In the genomic region with DNA sequence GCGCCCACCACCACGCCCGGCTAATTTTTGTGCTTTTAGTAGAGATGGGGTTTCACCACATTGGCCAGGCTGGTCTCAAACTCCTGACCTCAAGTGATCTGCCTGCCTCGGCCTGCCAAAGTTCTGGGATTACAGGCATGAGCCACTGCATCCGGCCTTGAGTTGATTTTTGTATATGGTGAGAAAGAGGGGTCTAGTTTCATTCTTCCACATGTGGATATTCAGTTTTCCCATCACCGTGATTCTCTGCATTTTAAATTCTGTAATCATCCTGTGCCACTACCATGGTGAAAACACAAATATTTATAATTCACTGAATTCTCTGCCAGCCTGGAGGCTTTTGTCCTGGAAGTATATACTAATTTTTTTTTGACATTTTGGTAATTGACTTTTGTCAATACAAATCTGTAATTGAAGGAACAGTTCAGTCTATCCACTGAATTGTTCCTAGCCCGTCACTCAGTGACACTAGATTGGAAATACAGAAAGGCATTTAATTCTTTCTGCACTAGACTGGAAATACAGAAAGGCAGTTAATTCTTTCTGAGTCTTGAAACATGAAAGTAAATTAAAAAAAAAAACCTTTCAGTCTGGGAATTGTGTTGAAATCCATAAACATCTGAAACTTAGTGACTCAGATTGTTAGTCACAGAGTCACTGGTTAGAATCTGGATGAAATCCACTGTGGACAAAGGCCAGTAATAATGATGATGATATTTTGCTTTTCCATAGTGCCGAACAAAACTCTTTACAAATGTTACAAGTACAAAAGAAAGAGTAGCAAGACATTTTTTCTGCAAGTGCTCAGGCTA, we compare ENCODE assay signal across 9 cellular contexts. TPM values are rescaled to one million over a fixed set of nuclear protein-coding genes. Genes with fewer than 3 reads are reported as not detected.
A peak's percentile ranks its signal among the peaks of the same experiment; 100 is the strongest.
DNase-seq lines count a peak whose midpoint lies in the region; ATAC-seq, FAIRE-seq and TF ChIP-seq lines count a peak whose summit lies in the region.
"Had no signal": no experiment of that assay in that cellular context is flagged by ENCODE, and none has a peak within 500 bp of the region (broad histone marks: within the 10 kb centered on the region; RNA-seq: fewer than 3 reads in every experiment).

No MANE protein-coding gene starts in this region.

- TF ChIP-seq POLR2A in transverse colon (IDR thresholded peaks at IDR 0.05), result no peak

- no peak for TF ChIP-seq CTCF in lung (IDR thresholded peaks at IDR 0.05; ENCODE audit: control extremely low read depth, extremely low read depth)
- TF ChIP-seq CTCF in transverse colon (IDR thresholded peaks at IDR 0.05), result no peak

- 76% methylated on average over 8 of the region's 8 CpGs for WGBS in lung, 2 donors
- 29 to 69% methylated on average over 2 to 8 of the region's 8 CpGs for WGBS in transverse colon (ENCODE audit: low coverage in 1 of 2), 2 donors
- 68 to 88% (median 79%) methylated on average over 8 of the region's 8 CpGs for WGBS in small intestine, 3 donors

- FAIRE-seq in small intestine (lab: Jason Lieb, UNC), result no peak

- H3K36me3 ChIP-seq in lung (ENCODE audit: control insufficient read depth in 2 of 2, insufficient read depth in 2 of 2, low read length in 2 of 2) (no peaks in the 10 kb centered on the region), transverse colon (no peaks in the 10 kb centered on the region), small intestine (ENCODE audit: control insufficient read depth in 2 of 2, insufficient read depth in 2 of 2, low read length in 2 of 2) (no peaks in the 10 kb centered on the region)

- TF ChIP-seq EP300 in transverse colon (IDR thresholded peaks at IDR 0.05; ENCODE audit: low read depth), result no peak

- in situ Hi-C loops in transverse colon (cut with MboI; ENCODE audit: low pct_ligation_motif_present in 1 of 4, low pct_unique_long_range_greater_than_20kb in 1 of 4, low sequenced_read_pairs in 3 of 4), result loop anchor here in 1 of 4 donors (25.0 kb wide), 1 partner anchor 321 kb away; no protein-coding TSS in a partner anchor

- H3K27me3 ChIP-seq in lung (ENCODE audit: control insufficient read depth, insufficient read depth) (no peaks in the 10 kb centered on the region), transverse colon (no peaks in the 10 kb centered on the region), small intestine (ENCODE audit: control insufficient read depth in 2 of 2, insufficient read depth in 2 of 2, low read length in 2 of 2) (no peaks in the 10 kb centered on the region)

- H3K4me1 ChIP-seq in lung (ENCODE audit: control insufficient read depth in 2 of 2, insufficient read depth in 2 of 2, low read length in 2 of 2) (peaks cover 0 to 5% of the 10 kb centered on the region in 2 donors), transverse colon (peaks cover 5 to 49% (median 16%) of the 10 kb centered on the region in 4 donors), small intestine (ENCODE audit: control insufficient read depth in 2 of 2, insufficient read depth in 1 of 2, low read depth in 1 of 2, low read length in 1 of 2) (peaks cover 0 to 3% of the 10 kb centered on the region in 2 donors)

- DNase-seq in NCI-H226 (peak; percentile 53), dermis blood vessel endothelial cell (peak; percentile 59), lung (ENCODE audit: low spot score) (no peak), transverse colon (no peak), small intestine (no peak), NCI-H1105 (lab: John Stamatoyannopoulos, UW) (no peak)
- DNase-seq: stimulated activated CD4-positive, alpha-beta T cell treated with anti-CD3 and anti-CD28 coated beads, Interleukin-4, amount 100 ng/mL, for 24 hours had no signal

- H3K4me3 ChIP-seq in lung (no peak overlapping the region), transverse colon (no peak overlapping the region), small intestine (ENCODE audit: low read depth in 1 of 2, low read length in 2 of 2) (no peak overlapping the region)

- intact Hi-C loops in transverse colon (cut with DNase I; ENCODE audit: low total_unique reads), result no loop called here

- no peaks in the 10 kb centered on the region for H3K9me3 ChIP-seq in lung (ENCODE audit: control insufficient read depth in 2 of 2, insufficient read depth in 1 of 2, low read length in 1 of 2)
- no peaks in the 10 kb centered on the region for H3K9me3 ChIP-seq in transverse colon
- H3K9me3 ChIP-seq in small intestine (ENCODE audit: control insufficient read depth, low read depth), result no peaks in the 10 kb centered on the region

- H3K27ac ChIP-seq in lung (ENCODE audit: low read depth in 1 of 2, low read length in 1 of 2), result peak overlapping the region in 1 of 2 donors; percentile 53
- peak overlapping the region; percentile 53 to 79 (median 77) for H3K27ac ChIP-seq in transverse colon
- H3K27ac ChIP-seq in small intestine (ENCODE audit: low read depth in 1 of 2, low read length in 1 of 2), result peak overlapping the region in 1 of 2 donors; percentile 40

- peak; percentile 25 for ATAC-seq in lung (ENCODE audit: insufficient read depth, low FRiP score)
- ATAC-seq in GM19395 (IDR thresholded peaks at IDR 0.05; ENCODE audit: unreplicated experiment), result no peak
- ATAC-seq in HG03521 (IDR thresholded peaks at IDR 0.05; ENCODE audit: unreplicated experiment), result no peak

RNA-seq across cellular contexts. Expression of a gene that starts 5.4 kb away (rescaled TPM):
- total RNA-seq in dermis blood vessel endothelial cell, result 8.0 and 13.2 TPM in 2 replicates
- 10 to 100 TPM in 1 of 2 donors, 1 to 10 TPM in 1; 4.0 to 12.5 TPM for total RNA-seq in lung
- 1 to 10 TPM; 1.6 to 2.1 TPM for polyA plus RNA-seq in lung
- total RNA-seq in transverse colon, result 1 to 10 TPM in 2 of 4 donors, under 1 TPM in 1, not detected in 1; 0.80 to 6.7 (median 4.9) TPM
- polyA plus RNA-seq in small intestine, result 10 to 100 TPM in 2 of 3 donors, 1 to 10 TPM in 1; 9.7 to 14.2 (median 11.6) TPM

RNA-seq across cellular contexts. Expression of a gene that starts 58.1 kb away (rescaled TPM):
- total RNA-seq in dermis blood vessel endothelial cell, result 0.09 and 0.17 TPM in 2 replicates
- total RNA-seq in lung, result 10 to 100 TPM; 13.7 to 17.8 TPM
- 10 to 100 TPM in 1 of 2 donors, 1 to 10 TPM in 1; 9.9 to 12.0 TPM for polyA plus RNA-seq in lung
- 1 to 10 TPM in 1 of 4 donors, not detected in 3; 1.1 TPM for total RNA-seq in transverse colon
- polyA plus RNA-seq in small intestine, result 1 to 10 TPM in 2 of 3 donors, under 1 TPM in 1; 0.10 to 1.9 (median 1.1) TPM

RNA-seq across cellular contexts. Expression of a gene that starts 58.6 kb away (rescaled TPM):
- total RNA-seq in dermis blood vessel endothelial cell, result 2.9 and 4.3 TPM in 2 replicates
- 1 to 10 TPM; 3.6 to 8.6 TPM for total RNA-seq in lung
- polyA plus RNA-seq in lung, result 1 to 10 TPM; 2.0 to 2.2 TPM
- total RNA-seq in transverse colon, result 1 to 10 TPM in 3 of 4 donors, under 1 TPM in 1; 0.60 to 2.2 (median 2.0) TPM
- 1 to 10 TPM; 1.4 to 3.5 (median 2.0) TPM for polyA plus RNA-seq in small intestine

Comparison
In these comparisons a context has a peak if more than half of its experiments do, and no peak if none do; other contexts are left out.
1. DNase-seq: peak in NCI-H226 (single experiment) and dermis blood vessel endothelial cell (single experiment); none in lung (single experiment), transverse colon (single experiment), small intestine (single experiment) and NCI-H1105 (single experiment).
2. RNA of a gene that starts 58.1 kb away (total RNA-seq): 13.7 to 17.8 TPM in lung; 0.09 to 0.17 TPM in dermis blood vessel endothelial cell and 1.1 TPM in transverse colon; every median in the first group is over 4 times any median in the second.